1 cellular context compared by ENCODE assay signal in genomic region chr1:46355920-46356319, GRCh38. TPM values are rescaled to one million over a fixed set of nuclear protein-coding genes. Genes with fewer than 3 reads are reported as not detected.
"Had no signal": no experiment of that assay in that cellular context is flagged by ENCODE, and none has a peak within 500 bp of the region (broad histone marks: within the 10 kb centered on the region; RNA-seq: fewer than 3 reads in every experiment).

No MANE protein-coding gene starts in this region.

RNA-seq across cellular contexts. Expression of gene FAAH, which starts 38.2 kb away (rescaled TPM):
- total RNA-seq: myocyte had no signal
